ENCODE assay signal across 13 cellular contexts in genomic region chr1:245277276-245277675, GRCh38.
DNase-seq lines count a peak whose midpoint lies in the region; ATAC-seq and TF ChIP-seq lines count a peak whose summit lies in the region.
"Had no signal": no experiment of that assay in that cellular context is flagged by ENCODE, and none has a peak within 500 bp of the region (broad histone marks: within the 10 kb centered on the region; RNA-seq: fewer than 3 reads in every experiment).

No MANE protein-coding gene starts in this region.

- DNase-seq in GM20000 (ENCODE audit: low spot score) (no peak), Panc1 (ENCODE audit: low read depth, low spot score) (no peak), islet precursor cell (peak; percentile 54), midbrain (lab: John Stamatoyannopoulos, UW) (no peak), Ammon's horn (ENCODE audit: low spot score) (no peak)
- no peak for DNase-seq in activated T-cell treated with anti-CD3 and anti-CD28 coated beads, Interleukin-2, amount 50 U/mL, for 72 hours
- DNase-seq: activated CD8-positive, alpha-beta memory T cell treated with anti-CD3 and anti-CD28 coated beads, Interleukin-2, amount 50 U/mL, for 4 hours; CD4-positive, alpha-beta memory T cell had no signal

- H3K9me3 ChIP-seq in Panc1 (ENCODE audit: control insufficient read depth, insufficient read depth, low read depth, low read length), result no peaks in the 10 kb centered on the region

- no peaks in the 10 kb centered on the region; the same call in 1 of the 2 replicates for H3K27me3 ChIP-seq in Panc1 (ENCODE audit: control insufficient read depth, insufficient read depth, low read length)

- no peak overlapping the region for H3K27ac Mint-ChIP-seq in activated T-cell treated with anti-CD3 and anti-CD28 coated beads, Interleukin-2, amount 50 U/mL, for 72 hours
- H3K27ac Mint-ChIP-seq: brain; CD4-positive, alpha-beta memory T cell; stimulated activated naive CD8-positive, alpha-beta T cell treated with anti-CD3 and anti-CD28 coated beads, Interleukin-15, Interleukin-2, amounts not matched to agents 100 ng/mL and 50 ng/mL, for 24 hours had no signal

- no peak overlapping the region for H3K4me3 Mint-ChIP-seq in activated T-cell treated with anti-CD3 and anti-CD28 coated beads, Interleukin-2, amount 50 U/mL, for 72 hours
- H3K4me3 Mint-ChIP-seq: brain; CD4-positive, alpha-beta memory T cell; stimulated activated naive CD8-positive, alpha-beta T cell treated with anti-CD3 and anti-CD28 coated beads, Interleukin-15, Interleukin-2, amounts not matched to agents 100 ng/mL and 50 ng/mL, for 24 hours had no signal

- ATAC-seq in Panc1 (no peak), GM21381 (IDR thresholded peaks at IDR 0.05; ENCODE audit: unreplicated experiment) (no peak)
- no peak for ATAC-seq in activated T-cell treated with anti-CD3 and anti-CD28 coated beads, Interleukin-2, amount 50 U/mL, for 72 hours (replicated peaks in 1 of 2)

- no peak overlapping the region for H3K4me3 ChIP-seq in Panc1 (ENCODE audit: low read depth in 2 of 2, low read length in 2 of 2)

- peaks cover 23% of the 10 kb centered on the region for H3K27me3 Mint-ChIP-seq in activated T-cell treated with anti-CD3 and anti-CD28 coated beads, Interleukin-2, amount 50 U/mL, for 72 hours (ENCODE audit: low read depth)

- H3K27ac ChIP-seq in C4-2B (no peak overlapping the region), Panc1 (ENCODE audit: low read length) (no peak overlapping the region)
- H3K27ac ChIP-seq: KMS-11 had no signal

- CTCF ChIA-PET in Panc1 (lab: Charles Lee), result no interaction called here

- intact Hi-C loops in Panc1 (cut with micrococcal nuclease; ENCODE audit: unreplicated experiment), result no loop called here

- POLR2A ChIA-PET in Panc1 (lab: Charles Lee), result no interaction called here

- no peaks in the 10 kb centered on the region for H3K9me3 Mint-ChIP-seq in activated T-cell treated with anti-CD3 and anti-CD28 coated beads, Interleukin-2, amount 50 U/mL, for 72 hours
- H3K9me3 Mint-ChIP-seq: stimulated activated naive CD8-positive, alpha-beta T cell treated with anti-CD3 and anti-CD28 coated beads, Interleukin-15, Interleukin-2, amounts not matched to agents 100 ng/mL and 50 ng/mL, for 24 hours had no signal

- in situ Hi-C loops in Panc1 (cut with HindIII; ENCODE audit: low pct_unique_long_range_greater_than_20kb, low sequenced_read_pairs), result no loop called here

- no peaks in the 10 kb centered on the region for H3K36me3 Mint-ChIP-seq in activated T-cell treated with anti-CD3 and anti-CD28 coated beads, Interleukin-2, amount 50 U/mL, for 72 hours (ENCODE audit: insufficient read depth in 2 of 2)
- H3K36me3 Mint-ChIP-seq: CD4-positive, alpha-beta memory T cell had no signal

- TF ChIP-seq CTCF in C4-2B (conservative IDR thresholded peaks at IDR 0.05) (peak; percentile 45), GM20000 (IDR thresholded peaks at IDR 0.05; ENCODE audit: extremely low read depth, missing control alignments) (peak; percentile 1), Panc1 (IDR thresholded peaks at IDR 0.05) (peak; percentile 56)

- no peaks in the 10 kb centered on the region for H3K4me1 Mint-ChIP-seq in activated T-cell treated with anti-CD3 and anti-CD28 coated beads, Interleukin-2, amount 50 U/mL, for 72 hours (ENCODE audit: low read depth)
- H3K4me1 Mint-ChIP-seq: CD4-positive, alpha-beta memory T cell had no signal

- H3K4me1 ChIP-seq in Panc1 (ENCODE audit: control insufficient read depth, insufficient read depth, low read length), result no peaks in the 10 kb centered on the region

- no TSS peak for BruUV-seq in Panc1 (replicated peaks; lab: Mats Ljungman, UMichigan)

- H3K36me3 ChIP-seq in Panc1 (ENCODE audit: control insufficient read depth, insufficient read depth, low read length), result no peaks in the 10 kb centered on the region

Comparison
In these comparisons a context has a peak if more than half of its experiments do, and no peak if none do; other contexts are left out.
1. CTCF ChIP-seq: peak in every context shown above with its lines; median percentile 56 in Panc1; 45 in C4-2B; 1 in GM20000.